25 cellular contexts compared by ENCODE assay signal in genomic region chr17:51479303-51479702, GRCh38.
"Had no signal": no experiment of that assay in that cellular context is flagged by ENCODE, and none has a peak within 500 bp of the region (broad histone marks: within the 10 kb centered on the region; RNA-seq: fewer than 3 reads in every experiment).

No MANE protein-coding gene starts in this region.

- H3K36me3 ChIP-seq: heart left ventricle, left lung, lower lobe of right lung, neutrophil, prostate gland, tibial nerve, uterus had no signal

- H3K4me3 ChIP-seq: heart left ventricle, left lung, lower lobe of right lung, prostate gland, skin epidermis, tibial nerve, uterus had no signal

- FAIRE-seq: keratinocyte had no signal

- H2AFZ ChIP-seq: parathyroid adenoma had no signal

- H3K27me3 ChIP-seq: tibial nerve, uterus had no signal

- H3K27ac ChIP-seq: heart left ventricle, left lung, lower lobe of right lung, neutrophil, parathyroid adenoma, prostate gland, skin epidermis, tibial nerve, uterus had no signal

- DNase-seq: heart left ventricle; kidney glomerular epithelial cell; left cardiac atrium; left lung; lower lobe of right lung; mammary epithelial cell; mesenchymal stem cell; naive thymus-derived CD8-positive, alpha-beta T cell; occipital lobe; retina; right cardiac atrium; stimulated activated CD4-positive, alpha-beta T cell treated with anti-CD3 and anti-CD28 coated beads, Interleukin-12 subunit alpha, Interleukin-12 subunit beta, amount 100 ng/mL, for 4 hours; stimulated activated CD4-positive, alpha-beta T cell treated with anti-CD3 and anti-CD28 coated beads, Interleukin-15, amount 100 ng/mL, for 24 hours; stimulated activated CD4-positive, alpha-beta T cell treated with anti-CD3 and anti-CD28 coated beads, Interleukin-2, amount 100 ng/mL, for 24 hours; stimulated activated CD4-positive, alpha-beta T cell treated with anti-CD3 and anti-CD28 coated beads, Interleukin-4, amount 100 ng/mL, for 1 hour; stimulated activated naive CD4-positive, alpha-beta T cell; substantia nigra; uterus had no signal

- ATAC-seq: heart left ventricle; left cardiac atrium; left lung; lower lobe of right lung; naive thymus-derived CD8-positive, alpha-beta T cell; right cardiac atrium; sciatic nerve had no signal

- H3K4me1 ChIP-seq: heart left ventricle, left lung, lower lobe of right lung, prostate gland, tibial nerve, uterus had no signal

- H3K9ac ChIP-seq: parathyroid adenoma had no signal

- H3K9me3 ChIP-seq: neutrophil, prostate gland had no signal

- H3K79me2 ChIP-seq: parathyroid adenoma had no signal
